ENCODE assay signal across 1 cellular context in genomic region chr4:165332502-165332901, GRCh38.
TF ChIP-seq lines count a peak whose summit lies in the region.

No MANE protein-coding gene starts in this region.

TF ChIP-seq in GM12878, 131 proteins besides CTCF, POLR2A, EP300 and RAD21:
- TF ChIP-seq NR2F1 (conservative IDR thresholded peaks at IDR 0.05) (no peak), POU2F2 (IDR thresholded peaks at IDR 0.05; ENCODE audit: borderline replicate concordance, low read depth, low read length) (no peak), SMAD1 (IDR thresholded peaks at IDR 0.05; ENCODE audit: low read depth, partially characterized antibody) (no peak), CHD2 (IDR thresholded peaks at IDR 0.05; ENCODE audit: borderline replicate concordance, low read depth, low read length) (no peak), JUND (IDR thresholded peaks at IDR 0.05; ENCODE audit: low read depth, low read length) (no peak), STAT3 (IDR thresholded peaks at IDR 0.05; ENCODE audit: low read depth, low read length) (no peak), SIX5 (IDR thresholded peaks at IDR 0.05; ENCODE audit: low read depth, low read length, severe bottlenecking) (no peak), SPI1 (IDR thresholded peaks at IDR 0.05; ENCODE audit: borderline replicate concordance, insufficient read depth, low read depth, low read length) (peak; percentile 55)
